In the genomic region with DNA sequence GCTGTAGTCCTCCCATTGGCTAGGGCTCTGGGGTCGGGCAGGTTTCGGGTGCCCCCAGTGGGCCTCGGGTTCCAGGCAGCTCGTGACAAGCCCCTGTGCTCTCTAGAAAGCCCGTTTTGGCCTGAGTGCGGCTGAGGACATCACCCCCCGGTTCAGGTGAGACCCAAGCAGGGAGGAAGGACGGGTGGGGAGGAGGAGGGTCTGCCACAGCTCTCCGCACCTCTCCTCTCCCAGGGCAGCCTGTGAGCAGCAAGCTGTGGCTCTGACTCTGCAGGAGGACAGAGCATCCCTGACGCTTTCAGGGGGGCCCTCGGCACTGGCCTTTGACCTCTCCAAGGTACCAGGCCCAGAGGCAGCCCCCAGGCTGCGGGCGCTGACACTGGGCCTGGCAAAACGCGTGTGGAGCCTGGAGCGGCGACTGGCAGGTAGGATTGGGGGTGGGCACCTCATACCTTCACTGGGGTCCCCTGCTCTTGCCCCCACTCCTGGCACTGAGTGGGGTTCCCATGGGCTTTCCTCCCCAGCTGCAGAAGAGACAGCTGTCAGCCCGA, we compare ENCODE assay signal across 1 cellular context.
TF ChIP-seq lines count a peak whose summit lies in the region.

No MANE protein-coding gene starts in this region.

TF ChIP-seq in HepG2, 621 proteins besides CTCF, POLR2A, EP300 and RAD21 (continued from another document and continues in another):
- TF ChIP-seq KIAA2018 (CRISPR knock-in tag; IDR thresholded peaks at IDR 0.05; ENCODE audit: borderline replicate concordance): no peak
- no peak for TF ChIP-seq KLF9 (CRISPR knock-in tag; IDR thresholded peaks at IDR 0.05; ENCODE audit: low read depth)
- TF ChIP-seq ZFP36 (IDR thresholded peaks at IDR 0.05; ENCODE audit: borderline replicate concordance, low read depth, low read length, partially characterized antibody): no peak
- no peak for TF ChIP-seq IKZF4 (CRISPR knock-in tag; IDR thresholded peaks at IDR 0.05; ENCODE audit: borderline replicate concordance, low read depth, not compliant biosample characterization)
- TF ChIP-seq HNRNPH1 (optimal IDR thresholded peaks at IDR 0.05; ENCODE audit: low read depth, low read length): no peak
- no peak for TF ChIP-seq ZNF772 (CRISPR knock-in tag; IDR thresholded peaks at IDR 0.05)
- TF ChIP-seq, protein P1, sequence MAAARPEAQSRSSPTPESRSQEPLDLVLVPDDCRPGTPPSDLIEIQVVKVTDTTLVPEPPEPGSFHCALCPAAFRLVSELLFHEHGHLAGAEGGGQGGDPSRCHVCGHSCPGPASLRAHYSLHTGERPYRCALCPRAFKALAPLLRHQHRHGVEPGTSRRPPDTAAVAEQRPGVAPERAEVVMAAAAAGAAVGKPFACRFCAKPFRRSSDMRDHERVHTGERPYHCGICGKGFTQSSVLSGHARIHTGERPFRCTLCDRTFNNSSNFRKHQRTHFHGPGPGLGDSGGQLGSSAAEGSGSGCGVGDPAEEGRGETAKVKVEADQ (CRISPR knock-in tag; IDR thresholded peaks at IDR 0.05; ENCODE audit: borderline replicate concordance): no peak
- TF ChIP-seq ZNF138 (CRISPR knock-in tag; IDR thresholded peaks at IDR 0.05; ENCODE audit: low read depth): no peak
- no peak for TF ChIP-seq FOXO4 (CRISPR knock-in tag; conservative IDR thresholded peaks at IDR 0.05)
- TF ChIP-seq ZNF777 (CRISPR knock-in tag; IDR thresholded peaks at IDR 0.05): no peak
- TF ChIP-seq ASH2L (IDR thresholded peaks at IDR 0.05; ENCODE audit: insufficient read length, low read depth, low read length): no peak
- no peak for TF ChIP-seq ZSCAN22 (CRISPR knock-in tag; IDR thresholded peaks at IDR 0.05)
- TF ChIP-seq EHMT2 (IDR thresholded peaks at IDR 0.05; ENCODE audit: borderline replicate concordance, low read depth, low read length): no peak
- no peak for TF ChIP-seq JDP2 (CRISPR knock-in tag; IDR thresholded peaks at IDR 0.05; ENCODE audit: borderline replicate concordance)
- no peak for TF ChIP-seq ZFP90 (CRISPR knock-in tag; IDR thresholded peaks at IDR 0.05; ENCODE audit: borderline replicate concordance)
- no peak for TF ChIP-seq ZNF326 (CRISPR knock-in tag; IDR thresholded peaks at IDR 0.05; ENCODE audit: borderline replicate concordance)
- TF ChIP-seq BORCS8-MEF2B (CRISPR knock-in tag; IDR thresholded peaks at IDR 0.05): no peak
- no peak for TF ChIP-seq ZNF101 (CRISPR knock-in tag; IDR thresholded peaks at IDR 0.05; ENCODE audit: borderline replicate concordance, low read depth)
- no peak for TF ChIP-seq ZNF850 (CRISPR knock-in tag; conservative IDR thresholded peaks at IDR 0.05)
- no peak for TF ChIP-seq ZMYM4 (CRISPR knock-in tag; IDR thresholded peaks at IDR 0.05)
- 0 out of 2 replicates have a peak, but pooled peaks have one; percentile 10 for TF ChIP-seq AKAP8 (CRISPR knock-in tag; IDR thresholded peaks at IDR 0.05)
- no peak for TF ChIP-seq XBP1 (CRISPR knock-in tag; IDR thresholded peaks at IDR 0.05)
- TF ChIP-seq ZNF562 (CRISPR knock-in tag; IDR thresholded peaks at IDR 0.05; ENCODE audit: borderline replicate concordance): no peak
- TF ChIP-seq CAMTA2 (CRISPR knock-in tag; IDR thresholded peaks at IDR 0.05; ENCODE audit: borderline replicate concordance): no peak
- TF ChIP-seq IRX3 (CRISPR knock-in tag; IDR thresholded peaks at IDR 0.05; ENCODE audit: borderline replicate concordance, low read depth): no peak
- no peak for TF ChIP-seq PLSCR1 (CRISPR knock-in tag; IDR thresholded peaks at IDR 0.05; ENCODE audit: borderline replicate concordance)
- no peak for TF ChIP-seq ZBTB7A (CRISPR knock-in tag; IDR thresholded peaks at IDR 0.05)
- TF ChIP-seq PCBP1 (IDR thresholded peaks at IDR 0.05; ENCODE audit: borderline replicate concordance, low read depth, low read length): 0 out of 2 replicates have a peak, but pooled peaks have one; percentile 18
- TF ChIP-seq CSRNP2 (CRISPR knock-in tag; conservative IDR thresholded peaks at IDR 0.05; ENCODE audit: low read depth): no peak
- TF ChIP-seq MIXL1 (CRISPR knock-in tag; IDR thresholded peaks at IDR 0.05): no peak
- no peak for TF ChIP-seq ZBTB3 (CRISPR knock-in tag; IDR thresholded peaks at IDR 0.05; ENCODE audit: borderline replicate concordance, low read depth)
- no peak for TF ChIP-seq ZNF317 (CRISPR knock-in tag; IDR thresholded peaks at IDR 0.05)
- no peak for TF ChIP-seq SATB2 (CRISPR knock-in tag; IDR thresholded peaks at IDR 0.05)
- TF ChIP-seq, protein P2, sequence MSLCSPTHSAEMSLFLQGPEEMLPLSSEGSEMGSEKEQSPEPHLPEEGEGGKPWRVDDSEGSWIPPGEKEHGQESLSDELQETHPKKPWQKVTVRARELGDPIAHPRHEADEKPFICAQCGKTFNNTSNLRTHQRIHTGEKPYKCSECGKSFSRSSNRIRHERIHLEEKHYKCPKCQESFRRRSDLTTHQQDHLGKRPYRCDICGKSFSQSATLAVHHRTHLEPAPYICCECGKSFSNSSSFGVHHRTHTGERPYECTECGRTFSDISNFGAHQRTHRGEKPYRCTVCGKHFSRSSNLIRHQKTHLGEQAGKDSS (CRISPR knock-in tag; IDR thresholded peaks at IDR 0.05; ENCODE audit: borderline replicate concordance, low read depth): 0 out of 2 replicates have a peak, but pooled peaks have one; percentile 14
- 0 out of 2 replicates have a peak, but pooled peaks have one; percentile 15 for TF ChIP-seq KDM5B (CRISPR knock-in tag; IDR thresholded peaks at IDR 0.05; ENCODE audit: borderline replicate concordance)
- no peak for TF ChIP-seq RFX1 (IDR thresholded peaks at IDR 0.05)
- TF ChIP-seq KDM1A (CRISPR knock-in tag; IDR thresholded peaks at IDR 0.05): no peak
- TF ChIP-seq STAT5B (CRISPR knock-in tag; IDR thresholded peaks at IDR 0.05): no peak
- no peak for TF ChIP-seq ZNF430 (CRISPR knock-in tag; IDR thresholded peaks at IDR 0.05)
- TF ChIP-seq, protein P3, sequence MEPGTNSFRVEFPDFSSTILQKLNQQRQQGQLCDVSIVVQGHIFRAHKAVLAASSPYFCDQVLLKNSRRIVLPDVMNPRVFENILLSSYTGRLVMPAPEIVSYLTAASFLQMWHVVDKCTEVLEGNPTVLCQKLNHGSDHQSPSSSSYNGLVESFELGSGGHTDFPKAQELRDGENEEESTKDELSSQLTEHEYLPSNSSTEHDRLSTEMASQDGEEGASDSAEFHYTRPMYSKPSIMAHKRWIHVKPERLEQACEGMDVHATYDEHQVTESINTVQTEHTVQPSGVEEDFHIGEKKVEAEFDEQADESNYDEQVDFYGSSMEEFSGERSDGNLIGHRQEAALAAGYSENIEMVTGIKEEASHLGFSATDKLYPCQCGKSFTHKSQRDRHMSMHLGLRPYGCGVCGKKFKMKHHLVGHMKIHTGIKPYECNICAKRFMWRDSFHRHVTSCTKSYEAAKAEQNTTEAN (CRISPR knock-in tag; conservative IDR thresholded peaks at IDR 0.05): no peak
- TF ChIP-seq MYNN (CRISPR knock-in tag; IDR thresholded peaks at IDR 0.05; ENCODE audit: low read depth): no peak
- TF ChIP-seq SPEN (CRISPR knock-in tag; IDR thresholded peaks at IDR 0.05; ENCODE audit: low read depth): 0 out of 2 replicates have a peak, but pooled peaks have one; percentile 35
- TF ChIP-seq ZC3H13 (CRISPR knock-in tag; IDR thresholded peaks at IDR 0.05): no peak
- TF ChIP-seq KDM4B (CRISPR knock-in tag; IDR thresholded peaks at IDR 0.05): no peak
- TF ChIP-seq ELF1 (CRISPR knock-in tag; IDR thresholded peaks at IDR 0.05): 0 out of 2 replicates have a peak, but pooled peaks have one; percentile 6
- no peak for TF ChIP-seq NFRKB (IDR thresholded peaks at IDR 0.05)
- TF ChIP-seq ZNF552 (CRISPR knock-in tag; IDR thresholded peaks at IDR 0.05; ENCODE audit: borderline replicate concordance): no peak
- TF ChIP-seq ZNF232 (CRISPR knock-in tag; IDR thresholded peaks at IDR 0.05; ENCODE audit: borderline replicate concordance): no peak
- TF ChIP-seq SAP130 (CRISPR knock-in tag; IDR thresholded peaks at IDR 0.05; ENCODE audit: low read depth): no peak
- no peak for TF ChIP-seq ZKSCAN8 (CRISPR knock-in tag; IDR thresholded peaks at IDR 0.05; ENCODE audit: borderline replicate concordance)
